23 cellular contexts compared by ENCODE assay signal in genomic region chr9:110892689-110893088, GRCh38.
"Had no signal": no experiment of that assay in that cellular context is flagged by ENCODE, and none has a peak within 500 bp of the region (broad histone marks: within the 10 kb centered on the region; RNA-seq: fewer than 3 reads in every experiment).

No MANE protein-coding gene starts in this region.

- H3K27ac ChIP-seq: PC-9 had no signal

- H3K4me2 ChIP-seq: PC-9 had no signal

- H3K9me3 ChIP-seq: body of pancreas had no signal

- H2AFZ ChIP-seq: PC-9 had no signal

- H3K4me3 ChIP-seq: body of pancreas, PC-9 had no signal

- DNase-seq: activated CD4-positive, alpha-beta T cell treated with anti-CD3 and anti-CD28 coated beads, Interleukin-2, amount 10 ng/mL, durations not matched to agents 24 days and 14 days; activated CD4-positive, alpha-beta T cell treated with anti-CD3 and anti-CD28 coated beads, Interleukin-2, amount 50 U/mL, for 4 hours; activated CD8-positive, alpha-beta T cell treated with anti-CD3 and anti-CD28 coated beads for 36 hours; activated effector memory CD4-positive, alpha-beta T cell treated with anti-CD3 and anti-CD28 coated beads, Interleukin-2, amount 50 U/mL, for 16 hours; activated naive CD4-positive, alpha-beta T cell; activated naive CD4-positive, alpha-beta T cell treated with anti-CD3 and anti-CD28 coated beads, Interleukin-2, amount 50 U/mL, for 16 hours; activated naive CD8-positive, alpha-beta T cell treated with anti-CD3 and anti-CD28 coated beads, Interleukin-2, amount 10 ng/mL, durations not matched to agents 7 days and 5 days; activated T-cell treated with anti-CD3 and anti-CD28 coated beads, Interleukin-2, amount 50 U/mL, for 1 hour; activated T-cell treated with anti-CD3 and anti-CD28 coated beads, Interleukin-2, amount 50 U/mL, for 72 hours; amygdala; body of pancreas; caudate nucleus; cerebellar nuclear complex; MM.1S; NCI-H1092; NCI-H1436 treated with DMSO at 0.1 percent for 48 hours; NCI-H1694 treated with DMSO at 0.1 percent for 48 hours; NCI-H2029; NCI-H345; NCI-H524 treated with DMSO at 0.1 percent for 48 hours; NK-92 treated with Interleukin-12 subunit alpha and Interleukin-12 subunit beta, amount 100 ng/mL, for 24 hours; PC-9; Right ventricle myocardium superior had no signal

- H3K27me3 ChIP-seq: body of pancreas had no signal
